Comparison of ENCODE assay signal across 8 cellular contexts in genomic region chr12:126747530-126748149, GRCh38.
A peak's percentile ranks its signal among the peaks of the same experiment; 100 is the strongest.
DNase-seq lines count a peak whose midpoint lies in the region; ATAC-seq and TF ChIP-seq lines count a peak whose summit lies in the region.

No MANE protein-coding gene starts in this region.

- H3K36me3 ChIP-seq in left ventricle myocardium inferior: no peaks in the 10 kb centered on the region

- no peak overlapping the region for H3K27ac Mint-ChIP-seq in HFFc6

- DNase-seq in ELR (ENCODE audit: low read depth) (peak; percentile 0), HFFc6 (peak; percentile 8), RPMI8226 (peak; percentile 38), left ventricle myocardium inferior (peak; percentile 42)
- DNase-seq in activated naive CD4-positive, alpha-beta T cell treated with Interleukin-2 at 50 U/mL for 16 hours: peak; percentile 59
- DNase-seq in stimulated activated CD4-positive, alpha-beta T cell treated with anti-CD3 and anti-CD28 coated beads, Interleukin-1b, Interleukin-23, amount 100 ng/mL, for 24 hours (ENCODE audit: low read depth in 4 of 4, low spot score in 1 of 4): peak; percentile 10 to 42 (median 31)

- no peaks in the 10 kb centered on the region for H3K36me3 Mint-ChIP-seq in HFFc6 (ENCODE audit: low read depth)

- H3K4me1 Mint-ChIP-seq in HFFc6 (ENCODE audit: low read depth): no peaks in the 10 kb centered on the region

- H3K4me3 Mint-ChIP-seq in HFFc6: no peak overlapping the region

- peaks cover 47% of the 10 kb centered on the region for H3K27me3 ChIP-seq in left ventricle myocardium inferior (ENCODE audit: low read depth)

- no peaks in the 10 kb centered on the region for H3K9me3 ChIP-seq in left ventricle myocardium inferior (replicated peaks)

- ATAC-seq in HG03342 (IDR thresholded peaks at IDR 0.05; ENCODE audit: unreplicated experiment) (no peak), HG03045 (IDR thresholded peaks at IDR 0.05; ENCODE audit: unreplicated experiment) (no peak)

- H3K4me1 ChIP-seq in left ventricle myocardium inferior: no peaks in the 10 kb centered on the region

- peaks cover 1% of the 10 kb centered on the region; the same call in 1 of the 2 replicates for H3K27me3 Mint-ChIP-seq in HFFc6 (ENCODE audit: insufficient read depth)

- H3K9me3 Mint-ChIP-seq in HFFc6: peaks cover 7% of the 10 kb centered on the region; the same call in 1 of the 2 replicates

- no peak overlapping the region for H3K27ac ChIP-seq in left ventricle myocardium inferior (replicated peaks)

- TF ChIP-seq CTCF in HFFc6 (IDR thresholded peaks at IDR 0.05): peak; percentile 90
- peak; percentile 95 for TF ChIP-seq CTCF in left ventricle myocardium inferior (IDR thresholded peaks at IDR 0.05; ENCODE audit: borderline replicate concordance)

- no peak overlapping the region for H3K4me3 ChIP-seq in left ventricle myocardium inferior

- intact Hi-C loops in left ventricle myocardium inferior (cut with micrococcal nuclease): loop anchor here (10.0 kb wide), 1 partner anchor 1563 kb away; the partner anchor contains the start of gene TMEM132B

Comparison
In these comparisons a context has a peak if more than half of its experiments do, and no peak if none do; other contexts are left out.
1. DNase-seq: peak in every context shown above with its lines; median percentile 59 in activated naive CD4-positive, alpha-beta T cell treated with Interleukin-2 at 50 U/mL for 16 hours; 42 in left ventricle myocardium inferior; 38 in RPMI8226; 31 in stimulated activated CD4-positive, alpha-beta T cell treated with anti-CD3 and anti-CD28 coated beads, Interleukin-1b, Interleukin-23, amount 100 ng/mL, for 24 hours; 8 in HFFc6; 0 in ELR.